7 cellular contexts compared by ENCODE assay signal in genomic region chr5:24789631-24790354, GRCh38.
"Had no signal": no experiment of that assay in that cellular context is flagged by ENCODE, and none has a peak within 500 bp of the region (broad histone marks: within the 10 kb centered on the region; RNA-seq: fewer than 3 reads in every experiment).

No MANE protein-coding gene starts in this region.

- H3K36me3 ChIP-seq: right lobe of liver had no signal

- H3K27ac ChIP-seq: psoas muscle, right lobe of liver had no signal

- H3K9me3 ChIP-seq: psoas muscle, right lobe of liver had no signal

- ATAC-seq: activated T-helper 17 cell treated with anti-CD3 and anti-CD28 coated beads, Interleukin-2, amount 50 U/mL, for 72 hours; psoas muscle; right lobe of liver; stimulated activated naive CD8-positive, alpha-beta T cell treated with anti-CD3 and anti-CD28 coated beads, Interleukin-15, Interleukin-2, amounts not matched to agents 100 U/mL and 50 U/mL, for 24 hours had no signal

- H3K27me3 ChIP-seq: right lobe of liver had no signal

- H3K4me3 ChIP-seq: psoas muscle, right lobe of liver had no signal

- H3K4me1 ChIP-seq: psoas muscle, right lobe of liver had no signal

- DNase-seq: activated naive CD4-positive, alpha-beta T cell treated with Interleukin-2 at 50 U/mL for 16 hours; foreskin melanocyte; midbrain; psoas muscle; right lobe of liver; stimulated activated naive CD8-positive, alpha-beta T cell treated with anti-CD3 and anti-CD28 coated beads, Interleukin-15, Interleukin-2, amounts not matched to agents 100 U/mL and 50 U/mL, for 24 hours had no signal
